10 cellular contexts compared by ENCODE assay signal in the genomic region with DNA sequence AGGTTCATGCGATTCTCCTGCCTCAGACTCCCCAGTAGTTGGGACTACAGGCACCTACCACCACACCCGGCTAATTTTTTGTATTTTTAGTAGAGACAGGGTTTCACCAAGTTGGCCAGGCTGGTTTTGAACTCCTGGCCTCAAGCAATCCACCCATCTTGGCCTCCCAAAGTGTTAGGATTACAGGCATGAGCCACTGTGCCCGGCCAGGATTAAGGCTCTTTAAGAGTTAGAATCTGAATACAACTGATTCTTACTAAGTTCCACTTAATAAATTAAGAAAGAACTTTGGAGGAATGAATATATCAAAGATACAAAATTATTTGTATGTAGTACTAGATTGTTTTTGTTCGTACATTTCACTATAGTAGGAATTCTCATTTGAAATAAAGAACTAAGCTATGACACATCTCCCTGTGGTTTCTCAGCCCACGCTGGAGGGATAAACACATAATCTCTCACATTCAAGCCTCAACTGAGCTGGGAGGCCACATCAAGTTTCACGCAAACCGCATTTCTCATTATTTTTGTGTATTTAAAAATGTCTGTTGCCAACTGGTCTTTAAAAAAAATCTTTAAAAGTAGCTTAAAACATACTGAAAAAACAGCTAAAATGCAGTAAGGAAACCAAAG. TPM values are rescaled to one million over a fixed set of nuclear protein-coding genes. Genes with fewer than 3 reads are reported as not detected.
A peak's percentile ranks its signal among the peaks of the same experiment; 100 is the strongest.
DNase-seq lines count a peak whose midpoint lies in the region; ATAC-seq, FAIRE-seq and TF ChIP-seq lines count a peak whose summit lies in the region.
"Had no signal": no experiment of that assay in that cellular context is flagged by ENCODE, and none has a peak within 500 bp of the region (broad histone marks: within the 10 kb centered on the region; RNA-seq: fewer than 3 reads in every experiment).

No MANE protein-coding gene starts in this region.

- H2BK120ac ChIP-seq in mesendoderm (ENCODE audit: low read depth, low read length) = no peak overlapping the region

- no CpG with 5 or more reads among the region's 7 CpGs for WGBS in mesendoderm (ENCODE audit: extremely low coverage, insufficient coverage, low lambda C conversion rate)
- 87 to 88% methylated on average over 7 of the region's 7 CpGs for WGBS in testis, 2 donors

- H3K18ac ChIP-seq in mesendoderm (ENCODE audit: low read length) = no peak overlapping the region

- no peak overlapping the region for H4K5ac ChIP-seq in mesendoderm (ENCODE audit: low read length)

- H2AK5ac ChIP-seq in mesendoderm (ENCODE audit: low read length) = no peak overlapping the region

- DNase-seq in GM18507 (ENCODE audit: extremely low spot score, insufficient read length, low read depth) = no peak
- peak; percentile 77 for DNase-seq in T-helper 2 cell treated with Interferon-gamma antibody and Interleukin-4, amounts not matched to agents 5 μg/mL and 100 μg/mL, for 36 hours (ENCODE audit: low spot score)
- DNase-seq in choroid plexus epithelial cell (ENCODE audit: low read depth) = peak; percentile 92
- peak; percentile 16 to 47 (median 41) for DNase-seq in stimulated activated CD4-positive, alpha-beta T cell treated with anti-CD3 and anti-CD28 coated beads, TNF-alpha, amount 100 ng/mL, for 24 hours (ENCODE audit: low read depth in 3 of 3)
- DNase-seq in left ventricle myocardium superior = no peak
- no peak for DNase-seq in mesendoderm
- DNase-seq in testis = no peak
- DNase-seq: H7, SK-N-SH had no signal

- peak overlapping the region; percentile 43 for H3K4me3 Mint-ChIP-seq in T-helper 2 cell treated with Interferon-gamma antibody and Interleukin-4, amounts not matched to agents 5 μg/mL and 100 μg/mL, for 36 hours

- H3K27me3 Mint-ChIP-seq in T-helper 2 cell treated with Interferon-gamma antibody and Interleukin-4, amounts not matched to agents 5 μg/mL and 100 μg/mL, for 36 hours (ENCODE audit: low read depth) = no peaks in the 10 kb centered on the region

- H3K4me1 Mint-ChIP-seq in T-helper 2 cell treated with Interferon-gamma antibody and Interleukin-4, amounts not matched to agents 5 μg/mL and 100 μg/mL, for 36 hours (ENCODE audit: low read depth) = peaks cover 44% of the 10 kb centered on the region

- no peak overlapping the region for H3K56ac ChIP-seq in mesendoderm (ENCODE audit: low read length)

- peaks cover 16% of the 10 kb centered on the region for H3K36me3 Mint-ChIP-seq in T-helper 2 cell treated with Interferon-gamma antibody and Interleukin-4, amounts not matched to agents 5 μg/mL and 100 μg/mL, for 36 hours (ENCODE audit: low read depth)

- H3K9me3 ChIP-seq in testis = no peaks in the 10 kb centered on the region
- H3K9me3 ChIP-seq: SK-N-SH had no signal

- no peak for TF ChIP-seq POLR2A in testis (IDR thresholded peaks at IDR 0.05)

- H3K36me3 ChIP-seq in mesendoderm (ENCODE audit: control insufficient read depth, insufficient read depth, low read length) = no peaks in the 10 kb centered on the region
- no peaks in the 10 kb centered on the region for H3K36me3 ChIP-seq in testis (ENCODE audit: low read depth, missing control alignments)

- ATAC-seq in left ventricle myocardium superior = no peak
- no peak for ATAC-seq in GM21737 (IDR thresholded peaks at IDR 0.05; ENCODE audit: unreplicated experiment)

- H3K4me3 ChIP-seq in choroid plexus epithelial cell (ENCODE audit: low read depth, low read length) = no peak overlapping the region
- H3K4me3 ChIP-seq in mesendoderm (ENCODE audit: low read length) = no peak overlapping the region
- no peak overlapping the region for H3K4me3 ChIP-seq in testis

- no peak overlapping the region for H3K27ac Mint-ChIP-seq in T-helper 2 cell treated with Interferon-gamma antibody and Interleukin-4, amounts not matched to agents 5 μg/mL and 100 μg/mL, for 36 hours

- no peak overlapping the region for H4K8ac ChIP-seq in mesendoderm (ENCODE audit: low read depth, low read length)

- H3K9me3 Mint-ChIP-seq in T-helper 2 cell treated with Interferon-gamma antibody and Interleukin-4, amounts not matched to agents 5 μg/mL and 100 μg/mL, for 36 hours = no peaks in the 10 kb centered on the region

- H3K4me2 ChIP-seq in mesendoderm (ENCODE audit: low read length) = no peak overlapping the region
- H3K4me2 ChIP-seq: SK-N-SH had no signal

- H3K79me1 ChIP-seq in mesendoderm (ENCODE audit: low read length) = no peaks in the 10 kb centered on the region

- H3K27ac ChIP-seq in mesendoderm (ENCODE audit: low read depth, low read length) (no peak overlapping the region), testis (no peak overlapping the region)

- H3K23ac ChIP-seq in mesendoderm (ENCODE audit: low read length) = no peak overlapping the region

- H3K79me2 ChIP-seq in mesendoderm (ENCODE audit: control insufficient read depth, insufficient read depth, low read length) = no peaks in the 10 kb centered on the region

- FAIRE-seq in GM18507 (lab: Jason Lieb, UNC) = peak; percentile 61

- H2BK5ac ChIP-seq in mesendoderm (ENCODE audit: low read length) = no peak overlapping the region

- intact Hi-C loops in left ventricle myocardium superior (cut with micrococcal nuclease) (loop anchor here (10.0 kb wide), 1 partner anchor 124 kb away; no protein-coding TSS in a partner anchor), testis (cut with DNase I; ENCODE audit: low total_unique reads) (no loop called here)

- no peaks in the 10 kb centered on the region for H3K27me3 ChIP-seq in mesendoderm (ENCODE audit: insufficient read depth, low read length, poor library complexity)
- no peaks in the 10 kb centered on the region for H3K27me3 ChIP-seq in testis

- no peak for TF ChIP-seq CTCF in choroid plexus epithelial cell (conservative IDR thresholded peaks at IDR 0.05; ENCODE audit: low read depth, low read length)
- no peak for TF ChIP-seq CTCF in testis (IDR thresholded peaks at IDR 0.05)

- no peak overlapping the region for H3K4ac ChIP-seq in mesendoderm (ENCODE audit: low read depth, low read length)

- H3K4me1 ChIP-seq in mesendoderm (ENCODE audit: control insufficient read depth, low read depth, low read length) (no peaks in the 10 kb centered on the region), testis (no peaks in the 10 kb centered on the region)

- H3K9ac ChIP-seq in mesendoderm (ENCODE audit: low read length) = no peak overlapping the region
- H3K9ac ChIP-seq: SK-N-SH had no signal

- H2BK15ac ChIP-seq in mesendoderm (replicated peaks; ENCODE audit: low read depth) = no peak overlapping the region

RNA-seq across cellular contexts. Expression of a gene that starts 34.2 kb away (rescaled TPM):
- total RNA-seq in left ventricle myocardium superior = 27.0 TPM
- 11.2 TPM for polyA plus RNA-seq in mesendoderm (2013, experiment 1 of 2)
- polyA plus RNA-seq in mesendoderm (2013, experiment 2 of 2) = 11.8 TPM
- total RNA-seq in testis = 10 to 100 TPM; 21.8 to 22.6 TPM
- polyA plus RNA-seq in testis (ENCODE audit: insufficient read depth, low read depth, low replicate concordance) = 25.4 TPM

Comparison
In these comparisons a context has a peak if more than half of its experiments do, and no peak if none do; other contexts are left out.
1. DNase-seq: peak in T-helper 2 cell treated with Interferon-gamma antibody and Interleukin-4, amounts not matched to agents 5 μg/mL and 100 μg/mL, for 36 hours (single experiment), choroid plexus epithelial cell (single experiment) and stimulated activated CD4-positive, alpha-beta T cell treated with anti-CD3 and anti-CD28 coated beads, TNF-alpha, amount 100 ng/mL, for 24 hours (3 of 3); none in GM18507 (single experiment), left ventricle myocardium superior (single experiment), mesendoderm (single experiment) and testis (single experiment).